Comparison of ENCODE assay signal across 9 cellular contexts in genomic region chr20:709421-709820, GRCh38. TPM values are rescaled to one million over a fixed set of nuclear protein-coding genes. Genes with fewer than 3 reads are reported as not detected.
DNase-seq lines count a peak whose midpoint lies in the region; ATAC-seq, FAIRE-seq and TF ChIP-seq lines count a peak whose summit lies in the region.
"Had no signal": no experiment of that assay in that cellular context is flagged by ENCODE, and none has a peak within 500 bp of the region (broad histone marks: within the 10 kb centered on the region; RNA-seq: fewer than 3 reads in every experiment).

No MANE protein-coding gene starts in this region.

- H3K4me3 Mint-ChIP-seq in astrocyte (ENCODE audit: unreplicated experiment), result peak overlapping the region; percentile 57
- H3K4me3 Mint-ChIP-seq: CD4-positive, CD25-positive, alpha-beta regulatory T cell had no signal

- H3K27me3 ChIP-seq in HUES6 (ENCODE audit: control insufficient read depth, insufficient read depth, low read length), result peaks cover 25% of the 10 kb centered on the region
- H3K27me3 ChIP-seq in astrocyte (ENCODE audit: insufficient read depth, low read length), result peaks cover 11% of the 10 kb centered on the region
- H3K27me3 ChIP-seq in iPS-20b (ENCODE audit: insufficient read depth, low read length), result peaks cover 39% of the 10 kb centered on the region

- peaks cover 5% of the 10 kb centered on the region for H3K36me3 Mint-ChIP-seq in astrocyte (ENCODE audit: low read depth, unreplicated experiment)
- H3K36me3 Mint-ChIP-seq: CD4-positive, CD25-positive, alpha-beta regulatory T cell had no signal

- H3K36me3 ChIP-seq in HUES6 (ENCODE audit: control insufficient read depth, insufficient read depth, low read length), result no peaks in the 10 kb centered on the region
- H3K36me3 ChIP-seq in astrocyte (ENCODE audit: insufficient read depth, low read length), result no peaks in the 10 kb centered on the region
- H3K36me3 ChIP-seq in iPS-20b (ENCODE audit: insufficient read depth, low read depth, low read length), result no peaks in the 10 kb centered on the region

- no peaks in the 10 kb centered on the region for H4K20me1 ChIP-seq in astrocyte (ENCODE audit: insufficient read depth, low read length)

- peaks cover 2% of the 10 kb centered on the region for H3K4me1 Mint-ChIP-seq in astrocyte (ENCODE audit: low read depth, unreplicated experiment)

- no peak overlapping the region for H3K27ac Mint-ChIP-seq in astrocyte (ENCODE audit: unreplicated experiment)
- H3K27ac Mint-ChIP-seq: CD4-positive, CD25-positive, alpha-beta regulatory T cell had no signal

- TF ChIP-seq CTCF in A549 (IDR thresholded peaks at IDR 0.05) (no peak), astrocyte (IDR thresholded peaks at IDR 0.05; ENCODE audit: insufficient read depth, low read depth, low read length) (no peak)

- TF ChIP-seq EP300 in A549 (IDR thresholded peaks at IDR 0.05), result no peak

- H3K4me2 ChIP-seq in A549 (peak overlapping the region; percentile 61), astrocyte (ENCODE audit: low read length) (no peak overlapping the region)

- no peak overlapping the region for H3K27ac ChIP-seq in A549
- no peak overlapping the region for H3K27ac ChIP-seq in HUES6 (ENCODE audit: low read depth, low read length)
- no peak overlapping the region for H3K27ac ChIP-seq in astrocyte (ENCODE audit: low read depth, low read length)
- no peak overlapping the region for H3K27ac ChIP-seq in iPS-20b (ENCODE audit: low read length)

- no peak overlapping the region for H3K9ac ChIP-seq in HUES6 (ENCODE audit: low read length)
- H3K9ac ChIP-seq in astrocyte (ENCODE audit: low read length), result no peak overlapping the region
- H3K9ac ChIP-seq in iPS-20b (ENCODE audit: low read depth, low read length), result no peak overlapping the region

- H3K4me3 ChIP-seq in A549, result no peak overlapping the region
- H3K4me3 ChIP-seq in HUES6 (ENCODE audit: low read depth, low read length), result peak overlapping the region; percentile 60
- no peak overlapping the region for H3K4me3 ChIP-seq in astrocyte (ENCODE audit: insufficient read depth, low read depth, low read length)
- H3K4me3 ChIP-seq in iPS-20b (ENCODE audit: low read length), result peak overlapping the region; percentile 58

- H3K9me3 Mint-ChIP-seq in astrocyte (ENCODE audit: unreplicated experiment), result peaks cover 13% of the 10 kb centered on the region

- POLR2A ChIA-PET in A549 (lab: Yijun Ruan, JAX), result no interaction called here

- H3K79me2 ChIP-seq in astrocyte (ENCODE audit: insufficient read depth, low read length), result no peaks in the 10 kb centered on the region

- FAIRE-seq in A549 (lab: Jason Lieb, UNC) (no peak), astrocyte (lab: Jason Lieb, UNC) (no peak)

- H2AFZ ChIP-seq in astrocyte (ENCODE audit: low read depth, low read length), result no peak overlapping the region

- 48% methylated on average over 18 of the region's 20 CpGs for WGBS in A549 (ENCODE audit: missing lambda C conversion rate)

- H3K4me1 ChIP-seq in A549, result no peaks in the 10 kb centered on the region
- no peaks in the 10 kb centered on the region for H3K4me1 ChIP-seq in HUES6 (ENCODE audit: control insufficient read depth, insufficient read depth, low read length)
- H3K4me1 ChIP-seq in astrocyte (ENCODE audit: insufficient read depth, low read length), result no peaks in the 10 kb centered on the region
- H3K4me1 ChIP-seq in iPS-20b (ENCODE audit: insufficient read depth, low read length), result peaks cover 4% of the 10 kb centered on the region; the same call in 1 of the 2 replicates

- peaks cover 48% of the 10 kb centered on the region for H3K27me3 Mint-ChIP-seq in astrocyte (ENCODE audit: low read depth, unreplicated experiment)

- H3K9me3 ChIP-seq in A549 (peaks cover 27% of the 10 kb centered on the region), HUES6 (ENCODE audit: control insufficient read depth, insufficient read depth, low read depth, low read length) (peaks cover 21% of the 10 kb centered on the region), astrocyte (ENCODE audit: insufficient read depth, low read depth, low read length) (no peaks in the 10 kb centered on the region), iPS-20b (ENCODE audit: insufficient read depth, low read depth, low read length) (peaks cover 15% of the 10 kb centered on the region)

- TF ChIP-seq RAD21 in A549 (conservative IDR thresholded peaks at IDR 0.05 in 1 of 2, IDR thresholded peaks at IDR 0.05 in 1 of 2), result no peak

- CTCF ChIA-PET in A549 (lab: Yijun Ruan, JAX), result interaction anchor here (0.9 to 4.6 kb wide), 4 partner anchors 9 to 523 kb away, joined by 3 to 19 read pairs (median 3); no protein-coding TSS in a partner anchor

- ATAC-seq in A549 (no peak), GM21723 (IDR thresholded peaks at IDR 0.05; ENCODE audit: unreplicated experiment) (no peak)

- DNase-seq in A549 (ENCODE audit: low read depth in 1 of 2, low spot score in 1 of 2), result no peak
- DNase-seq in astrocyte (ENCODE audit: low read depth), result no peak
- no peak for DNase-seq in activated CD8-positive, alpha-beta memory T cell treated with anti-CD3 and anti-CD28 coated beads, Interleukin-2, amount 50 U/mL, for 4 hours
- DNase-seq in hepatic stellate cell (ENCODE audit: low spot score), result no peak
- DNase-seq in GM03348 (ENCODE audit: low spot score), result no peak
- DNase-seq: CD4-positive, CD25-positive, alpha-beta regulatory T cell had no signal

- no peak for TF ChIP-seq POLR2A in A549 (IDR thresholded peaks at IDR 0.05; ENCODE audit: low read length)

TF ChIP-seq in A549, 52 proteins besides CTCF, POLR2A, EP300 and RAD21 (continues in another document):
- TF ChIP-seq BHLHE40 (IDR thresholded peaks at IDR 0.05; ENCODE audit: low read depth, low read length) (no peak), CHD4 (IDR thresholded peaks at IDR 0.05; ENCODE audit: borderline replicate concordance) (no peak), ZNF302 (CRISPR knock-in tag; IDR thresholded peaks at IDR 0.05) (no peak), TFCP2L1 (CRISPR knock-in tag; IDR thresholded peaks at IDR 0.05) (no peak), JUNB (IDR thresholded peaks at IDR 0.05) (no peak), GATA3 (IDR thresholded peaks at IDR 0.05; ENCODE audit: borderline replicate concordance) (no peak), PHF8 (IDR thresholded peaks at IDR 0.05; ENCODE audit: borderline replicate concordance, low read depth) (no peak), CBX2 (IDR thresholded peaks at IDR 0.05; ENCODE audit: borderline replicate concordance, low read depth) (no peak), KDM1A (IDR thresholded peaks at IDR 0.05; ENCODE audit: low read depth) (no peak), POLR2AphosphoS2 (conservative IDR thresholded peaks at IDR 0.05; ENCODE audit: low read length) (no peak), HOXB5 (CRISPR knock-in tag; IDR thresholded peaks at IDR 0.05) (no peak)
- TF ChIP-seq, protein P1, sequence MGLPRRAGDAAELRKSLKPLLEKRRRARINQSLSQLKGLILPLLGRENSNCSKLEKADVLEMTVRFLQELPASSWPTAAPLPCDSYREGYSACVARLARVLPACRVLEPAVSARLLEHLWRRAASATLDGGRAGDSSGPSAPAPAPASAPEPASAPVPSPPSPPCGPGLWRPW (IDR thresholded peaks at IDR 0.05), result no peak
- TF ChIP-seq, protein P2, sequence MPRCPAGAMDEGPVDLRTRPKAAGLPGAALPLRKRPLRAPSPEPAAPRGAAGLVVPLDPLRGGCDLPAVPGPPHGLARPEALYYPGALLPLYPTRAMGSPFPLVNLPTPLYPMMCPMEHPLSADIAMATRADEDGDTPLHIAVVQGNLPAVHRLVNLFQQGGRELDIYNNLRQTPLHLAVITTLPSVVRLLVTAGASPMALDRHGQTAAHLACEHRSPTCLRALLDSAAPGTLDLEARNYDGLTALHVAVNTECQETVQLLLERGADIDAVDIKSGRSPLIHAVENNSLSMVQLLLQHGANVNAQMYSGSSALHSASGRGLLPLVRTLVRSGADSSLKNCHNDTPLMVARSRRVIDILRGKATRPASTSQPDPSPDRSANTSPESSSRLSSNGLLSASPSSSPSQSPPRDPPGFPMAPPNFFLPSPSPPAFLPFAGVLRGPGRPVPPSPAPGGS (IDR thresholded peaks at IDR 0.05), result no peak

RNA-seq across cellular contexts. Expression of gene SCRT2, which starts 33.8 kb away (rescaled TPM):
- not detected in 2 replicates for polyA plus RNA-seq in A549 (2011; rRNA removed)
- 0.01 TPM in 1 of 2 replicates, not detected in the other for polyA plus RNA-seq in A549 (2012; cell fraction: cytosol; rRNA removed)
- polyA plus RNA-seq in A549 (2012; cell fraction: nucleus; rRNA removed), result 0.02 TPM in 1 of 2 replicates, not detected in the other
- polyA plus RNA-seq in A549 (2017; fragmentation: RNase III; extraction: RNeasy Plus Mini Kit Qiagen cat#74134 plus additional on column Dnase treatment), result not detected in 3 replicates
- polyA minus RNA-seq in A549 (2011; rRNA and poly(A)+ RNA removed), result not detected in 2 replicates
- total RNA-seq in astrocyte, result not detected in 2 replicates
- total RNA-seq: CD4-positive, CD25-positive, alpha-beta regulatory T cell had no signal
- polyA plus RNA-seq: CD4-positive, CD25-positive, alpha-beta regulatory T cell had no signal

RNA-seq across cellular contexts. Expression of gene SRXN1, which starts 56.4 kb away (rescaled TPM):
- polyA plus RNA-seq in A549 (2011; rRNA removed) (262 and 302 TPM in 2 replicates), A549 (2017; fragmentation: RNase III; extraction: RNeasy Plus Mini Kit Qiagen cat#74134 plus additional on column Dnase treatment) (170 to 213 TPM (median 183 TPM) in 3 replicates)
- polyA plus RNA-seq in A549 (2012; cell fraction: cytosol; rRNA removed), result 197 and 269 TPM in 2 replicates
- 111 and 130 TPM in 2 replicates for polyA plus RNA-seq in A549 (2012; cell fraction: nucleus; rRNA removed)
- 187 and 193 TPM in 2 replicates for polyA minus RNA-seq in A549 (2011; rRNA and poly(A)+ RNA removed)
- 15.9 and 17.7 TPM in 2 replicates for total RNA-seq in astrocyte

RNA-seq across cellular contexts. Expression of gene SLC52A3, which starts 58.9 kb away (rescaled TPM):
- polyA plus RNA-seq in A549 (2011; rRNA removed) (0.63 and 0.95 TPM in 2 replicates), A549 (2017; fragmentation: RNase III; extraction: RNeasy Plus Mini Kit Qiagen cat#74134 plus additional on column Dnase treatment) (0.50 to 0.69 TPM (median 0.56 TPM) in 3 replicates)
- polyA plus RNA-seq in A549 (2012; cell fraction: cytosol; rRNA removed), result 0.41 and 0.47 TPM in 2 replicates
- polyA plus RNA-seq in A549 (2012; cell fraction: nucleus; rRNA removed), result 1.2 TPM in 2 replicates
- 1.2 and 1.8 TPM in 2 replicates for polyA minus RNA-seq in A549 (2011; rRNA and poly(A)+ RNA removed)
- 0.09 TPM in 1 of 2 replicates, not detected in the other for total RNA-seq in astrocyte
- total RNA-seq: CD4-positive, CD25-positive, alpha-beta regulatory T cell had no signal
- polyA plus RNA-seq: CD4-positive, CD25-positive, alpha-beta regulatory T cell had no signal

Comparison
In these comparisons a context has a peak if more than half of its experiments do, and no peak if none do; other contexts are left out.
1. H3K4me3 ChIP-seq: peak in HUES6 (single experiment) and iPS-20b (single experiment); none in A549 (single experiment) and astrocyte (single experiment).